Comparison of ENCODE assay signal across 34 cellular contexts in genomic region chr4:154564311-154564710, GRCh38. TPM values are rescaled to one million over a fixed set of nuclear protein-coding genes. Genes with fewer than 3 reads are reported as not detected.
"Had no signal": no experiment of that assay in that cellular context is flagged by ENCODE, and none has a peak within 500 bp of the region (broad histone marks: within the 10 kb centered on the region; RNA-seq: fewer than 3 reads in every experiment).

No MANE protein-coding gene starts in this region.

- FAIRE-seq: astrocyte, RCC 7860 had no signal

- H3K27ac Mint-ChIP-seq: activated B cell treated with CpG ODN at 0.5 μM for 24 hours; activated CD4-positive, alpha-beta memory T cell treated with anti-CD3 and anti-CD28 coated beads, Interleukin-2, amount 10 ng/mL, durations not matched to agents 7 days and 5 days; activated naive CD4-positive, alpha-beta T cell treated with anti-CD3 and anti-CD28 coated beads, Interleukin-2, amount 50 U/mL, for 72 hours; activated T-cell treated with anti-CD3 and anti-CD28 coated beads, Interleukin-2, amount 50 U/mL, for 24 hours; activated T-helper 2 cell treated with anti-CD3 and anti-CD28 coated beads, Interferon-gamma antibody, Interleukin-2, Interleukin-4, amounts not matched to agents 10 μg/mL and 5 μg/mL and 100 μg/mL, durations not matched to agents 14 hours and 24 hours and 36 hours; brain; T-cell; T-helper 17 cell had no signal

- H3K4me3 ChIP-seq: adrenal gland, MG63, PC-9 had no signal

- H3K9me3 Mint-ChIP-seq: activated B cell treated with CpG ODN at 0.5 μM for 24 hours; activated CD4-positive, alpha-beta memory T cell treated with anti-CD3 and anti-CD28 coated beads, Interleukin-2, amount 10 ng/mL, durations not matched to agents 7 days and 5 days; activated naive CD4-positive, alpha-beta T cell treated with anti-CD3 and anti-CD28 coated beads, Interleukin-2, amount 50 U/mL, for 72 hours; activated T-cell treated with anti-CD3 and anti-CD28 coated beads, Interleukin-2, amount 50 U/mL, for 24 hours; activated T-helper 2 cell treated with anti-CD3 and anti-CD28 coated beads, Interferon-gamma antibody, Interleukin-2, Interleukin-4, amounts not matched to agents 10 μg/mL and 5 μg/mL and 100 μg/mL, durations not matched to agents 14 hours and 24 hours and 36 hours; brain; T-cell had no signal

- H3K4me2 ChIP-seq: PC-9 had no signal

- H3K9me3 ChIP-seq: adrenal gland, MG63 had no signal

- H3K27ac ChIP-seq: adrenal gland, PC-9, VCaP had no signal

- H3K36me3 Mint-ChIP-seq: activated naive CD4-positive, alpha-beta T cell treated with anti-CD3 and anti-CD28 coated beads, Interleukin-2, amount 50 U/mL, for 72 hours; brain; T-cell had no signal

- DNase-seq: activated B cell treated with CpG ODN at 0.5 μM for 24 hours; activated CD4-positive, alpha-beta memory T cell treated with anti-CD3 and anti-CD28 coated beads, Interleukin-2, amount 10 ng/mL, durations not matched to agents 7 days and 5 days; activated CD4-positive, alpha-beta T cell treated with anti-CD3 and anti-CD28 coated beads for 4 hours; activated CD4-positive, CD25-positive, alpha-beta regulatory T cell treated with anti-CD3 and anti-CD28 coated beads, Interleukin-2, amount 50 U/mL, for 72 hours; activated CD8-positive, alpha-beta memory T cell treated with anti-CD3 and anti-CD28 coated beads for 24 hours; activated gamma-delta T cell; activated naive CD4-positive, alpha-beta T cell treated with Interleukin-2 at 50 U/mL for 16 hours; activated T-cell treated with anti-CD3 and anti-CD28 coated beads, Interleukin-2, amount 50 U/mL, for 24 hours; adrenal gland; central memory CD4-positive, alpha-beta T cell; Kasumi-1; KG1; MG63; MV-4-11; NCI-H1092; NCI-H1436 treated with DMSO at 0.1 percent for 48 hours; NCI-H1694 treated with DMSO at 0.1 percent for 48 hours; NCI-H2029; NCI-H510A; NCI-H526; NCI-H748 treated with DMSO at 0.1 percent for 48 hours; NK-92 treated with Interleukin-12 subunit alpha and Interleukin-12 subunit beta, amount 100 ng/mL, for 24 hours; SHP77; T-cell; T-helper 17 cell had no signal

- H3K4me1 ChIP-seq: adrenal gland had no signal

- H3K4me1 Mint-ChIP-seq: activated B cell treated with CpG ODN at 0.5 μM for 24 hours; activated CD4-positive, alpha-beta memory T cell treated with anti-CD3 and anti-CD28 coated beads, Interleukin-2, amount 10 ng/mL, durations not matched to agents 7 days and 5 days; brain; T-cell had no signal

- H3K27me3 ChIP-seq: adrenal gland, MG63 had no signal

- H3K36me3 ChIP-seq: adrenal gland, MG63 had no signal

- H2AFZ ChIP-seq: PC-9 had no signal

- ATAC-seq: activated naive CD4-positive, alpha-beta T cell treated with anti-CD3 and anti-CD28 coated beads, Interleukin-2, amount 50 U/mL, for 72 hours; SK-N-SH treated with all-trans-retinoic acid at 6 μM for 48 hours; T-cell; T-helper 17 cell had no signal

- H3K4me3 Mint-ChIP-seq: activated B cell treated with CpG ODN at 0.5 μM for 24 hours; activated CD4-positive, alpha-beta memory T cell treated with anti-CD3 and anti-CD28 coated beads, Interleukin-2, amount 10 ng/mL, durations not matched to agents 7 days and 5 days; activated T-cell treated with anti-CD3 and anti-CD28 coated beads, Interleukin-2, amount 50 U/mL, for 24 hours; brain; T-cell; T-helper 17 cell had no signal

RNA-seq across cellular contexts. Expression of gene FGB, which starts 1.5 kb away (rescaled TPM):
- total RNA-seq: activated B cell treated with CpG ODN at 0.5 μM for 24 hours; activated CD4-positive, alpha-beta memory T cell treated with anti-CD3 and anti-CD28 coated beads, Interleukin-2, amount 10 ng/mL, durations not matched to agents 7 days and 5 days; activated naive CD4-positive, alpha-beta T cell treated with anti-CD3 and anti-CD28 coated beads, Interleukin-2, amount 50 U/mL, for 72 hours; activated T-helper 2 cell treated with anti-CD3 and anti-CD28 coated beads, Interferon-gamma antibody, Interleukin-2, Interleukin-4, amounts not matched to agents 10 μg/mL and 5 μg/mL and 100 μg/mL, durations not matched to agents 14 hours and 24 hours and 36 hours; PC-9; SK-MEL-5; T-helper 17 cell had no signal

RNA-seq across cellular contexts. Expression of gene FGA, which starts 26.2 kb away (rescaled TPM):
- total RNA-seq: activated B cell treated with CpG ODN at 0.5 μM for 24 hours; activated CD4-positive, alpha-beta memory T cell treated with anti-CD3 and anti-CD28 coated beads, Interleukin-2, amount 10 ng/mL, durations not matched to agents 7 days and 5 days; activated naive CD4-positive, alpha-beta T cell treated with anti-CD3 and anti-CD28 coated beads, Interleukin-2, amount 50 U/mL, for 72 hours; activated T-helper 2 cell treated with anti-CD3 and anti-CD28 coated beads, Interferon-gamma antibody, Interleukin-2, Interleukin-4, amounts not matched to agents 10 μg/mL and 5 μg/mL and 100 μg/mL, durations not matched to agents 14 hours and 24 hours and 36 hours; astrocyte; PC-9; SK-MEL-5; T-helper 17 cell had no signal

RNA-seq across cellular contexts. Expression of gene FGG, which starts 48.1 kb away (rescaled TPM):
- total RNA-seq: activated B cell treated with CpG ODN at 0.5 μM for 24 hours; activated CD4-positive, alpha-beta memory T cell treated with anti-CD3 and anti-CD28 coated beads, Interleukin-2, amount 10 ng/mL, durations not matched to agents 7 days and 5 days; activated naive CD4-positive, alpha-beta T cell treated with anti-CD3 and anti-CD28 coated beads, Interleukin-2, amount 50 U/mL, for 72 hours; activated T-helper 2 cell treated with anti-CD3 and anti-CD28 coated beads, Interferon-gamma antibody, Interleukin-2, Interleukin-4, amounts not matched to agents 10 μg/mL and 5 μg/mL and 100 μg/mL, durations not matched to agents 14 hours and 24 hours and 36 hours; astrocyte; PC-9; T-helper 17 cell had no signal
